Comparison of ENCODE assay signal across 8 cellular contexts in the genomic region with DNA sequence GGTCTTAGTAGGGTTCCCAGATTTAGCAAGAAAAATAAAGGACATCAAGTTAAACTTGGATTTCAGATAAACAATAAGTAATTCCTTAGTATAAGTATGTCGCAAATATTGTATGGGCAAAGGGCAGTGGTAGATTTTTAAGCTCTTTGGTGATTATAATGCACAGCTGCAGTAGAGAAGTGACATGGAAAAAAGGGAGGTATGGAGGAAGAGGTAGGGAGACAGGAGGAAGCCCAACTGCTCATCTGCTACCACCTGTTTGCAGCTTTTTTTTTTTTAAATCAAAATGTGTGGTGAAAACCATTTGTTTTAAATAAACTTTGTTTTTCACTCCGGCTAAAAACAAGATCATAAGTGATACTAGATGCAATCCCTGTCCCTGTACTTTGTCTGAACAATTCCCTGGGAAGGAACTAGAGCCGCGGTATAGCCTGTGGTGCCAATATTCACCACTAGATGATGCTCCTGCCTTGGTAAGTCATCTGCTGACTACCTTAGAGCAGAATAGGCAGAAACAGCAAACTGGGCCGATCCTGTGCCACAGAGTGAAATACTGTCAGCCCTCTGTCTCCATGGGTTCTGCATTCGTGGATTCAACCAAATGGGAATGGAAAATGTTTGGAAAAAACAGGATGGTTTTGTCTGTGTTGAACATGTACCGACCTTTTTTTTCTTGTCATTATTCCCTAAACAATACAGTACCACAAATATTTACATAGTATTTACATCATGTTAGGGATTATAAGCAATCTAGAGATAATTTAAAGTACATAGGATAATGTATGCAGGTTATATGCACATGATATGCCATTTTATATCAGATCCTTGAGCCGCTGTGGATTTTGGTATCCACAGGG.
DNase-seq lines count a peak whose midpoint lies in the region; ATAC-seq, FAIRE-seq and TF ChIP-seq lines count a peak whose summit lies in the region.

No MANE protein-coding gene starts in this region.

- FAIRE-seq in keratinocyte (lab: Jason Lieb, UNC): peak; percentile 92

- BruUV-seq in mammary epithelial cell (replicated peaks; lab: Mats Ljungman, UMichigan): no TSS peak

- H4K20me1 ChIP-seq in mammary epithelial cell (ENCODE audit: insufficient read depth, low read length): no peaks in the 10 kb centered on the region
- H4K20me1 ChIP-seq in keratinocyte (ENCODE audit: control insufficient read depth, extremely low read depth, insufficient read depth, low read length): no peaks in the 10 kb centered on the region

- TF ChIP-seq CTCF in AG04449 (IDR thresholded peaks at IDR 0.05; ENCODE audit: insufficient read depth, low read length, missing control alignments) (peak; percentile 86), VCaP (conservative IDR thresholded peaks at IDR 0.05) (peak; percentile 100), mammary epithelial cell (conservative IDR thresholded peaks at IDR 0.05 in 1 of 2, IDR thresholded peaks at IDR 0.05 in 1 of 2; ENCODE audit: extremely low read depth in 1 of 2, insufficient read depth in 1 of 2, low read depth in 1 of 2, low read length in 2 of 2) (peak; percentile 99 to 100), keratinocyte (optimal IDR thresholded peaks at IDR 0.05 in 1 of 3, IDR thresholded peaks at IDR 0.05 in 1 of 3, conservative IDR thresholded peaks at IDR 0.05 in 1 of 3; ENCODE audit: extremely low read depth in 1 of 3, insufficient read depth in 2 of 3, low read length in 3 of 3) (peak; percentile 98 to 99 (median 99))

- H3K79me2 ChIP-seq in mammary epithelial cell (ENCODE audit: insufficient read depth, low read length): no peaks in the 10 kb centered on the region
- H3K79me2 ChIP-seq in keratinocyte (ENCODE audit: control insufficient read depth, insufficient read depth, low read length): no peaks in the 10 kb centered on the region

- H3K36me3 ChIP-seq in mammary epithelial cell (ENCODE audit: insufficient read depth, low read length) (no peaks in the 10 kb centered on the region), keratinocyte (ENCODE audit: control insufficient read depth in 2 of 2, extremely low read depth in 1 of 2, insufficient read depth in 2 of 2, low read length in 2 of 2) (no peaks in the 10 kb centered on the region)

- H3K9me3 ChIP-seq in mammary epithelial cell (replicated peaks; ENCODE audit: insufficient read depth, low read length) (no peaks in the 10 kb centered on the region), keratinocyte (ENCODE audit: control insufficient read depth, low read depth, low read length) (no peaks in the 10 kb centered on the region)

- intact Hi-C loops in mammary epithelial cell (cut with micrococcal nuclease): loop anchor here (1.0 to 10.0 kb wide), 6 partner anchors 34 to 637 kb away; partner anchors contain the start of genes ART4 and RERG

- H3K27ac ChIP-seq in VCaP (no peak overlapping the region), mammary epithelial cell (ENCODE audit: insufficient read depth, low read depth, low read length) (no peak overlapping the region), keratinocyte (ENCODE audit: control insufficient read depth, insufficient read depth, low read length) (no peak overlapping the region)

- no peaks in the 10 kb centered on the region for H3K4me1 ChIP-seq in mammary epithelial cell (ENCODE audit: insufficient read depth, low read length)
- H3K4me1 ChIP-seq in keratinocyte (ENCODE audit: control insufficient read depth, extremely low read depth, insufficient read depth, low read length): no peaks in the 10 kb centered on the region

- H3K27me3 ChIP-seq in mammary epithelial cell (ENCODE audit: insufficient read depth, low read length) (no peaks in the 10 kb centered on the region), keratinocyte (ENCODE audit: control insufficient read depth, extremely low read depth, insufficient read depth, low read length) (no peaks in the 10 kb centered on the region)

- H3K4me2 ChIP-seq in mammary epithelial cell (ENCODE audit: insufficient read depth, low read depth, low read length) (no peak overlapping the region), keratinocyte (ENCODE audit: control insufficient read depth, extremely low read depth, insufficient read depth, low read depth, low read length) (no peak overlapping the region)

- in situ Hi-C loops in mammary epithelial cell (cut with MboI; ENCODE audit: low sequenced_read_pairs in 2 of 2): loop anchor here in 1 of 2 donors (5.0 kb wide), 1 partner anchor 87 kb away; no protein-coding TSS in a partner anchor

- H3K9me1 ChIP-seq in keratinocyte (ENCODE audit: control insufficient read depth, extremely low read depth, insufficient read depth, low read length): no peaks in the 10 kb centered on the region

- H3K9ac ChIP-seq in mammary epithelial cell (ENCODE audit: insufficient read depth, low read length) (no peak overlapping the region), keratinocyte (ENCODE audit: control insufficient read depth, extremely low read depth, insufficient read depth, low read length) (no peak overlapping the region)

- dilution Hi-C loops in mammary epithelial cell (cut with HindIII; ENCODE audit: low sequenced_read_pairs): no loop called here
- dilution Hi-C loops in keratinocyte (cut with MboI; ENCODE audit: extremely low pct_ligation_motif_present, low sequenced_read_pairs): no loop called here

- DNase-seq in AG04449 (ENCODE audit: low read depth, low spot score) (no peak), NCI-H2171 (lab: John Stamatoyannopoulos, UW) (peak; percentile 22), mammary epithelial cell (peak; percentile 56), keratinocyte (ENCODE audit: low read depth, low spot score) (peak; percentile 32)
- peak; percentile 53 for DNase-seq in stimulated activated CD4-positive, alpha-beta T cell treated with anti-CD3 and anti-CD28 coated beads, Interleukin-1b, Interleukin-23, amount 100 ng/mL, for 48 hours

- CTCF ChIA-PET in AG04449 (lab: Yijun Ruan, JAX): interaction anchor here (0.6 to 5.1 kb wide), 13 partner anchors 9 to 893 kb away, joined by 3 to 21 read pairs (median 4); no protein-coding TSS in a partner anchor
- CTCF ChIA-PET in mammary epithelial cell (lab: Charles Lee; ENCODE audit: low non-redundant PET): no interaction called here

- H3K4me3 ChIP-seq in AG04449 (ENCODE audit: low read depth, low read length) (no peak overlapping the region), mammary epithelial cell (replicated peaks in 1 of 3; ENCODE audit: insufficient read depth in 1 of 3, low read depth in 2 of 3, low read length in 3 of 3) (no peak overlapping the region), keratinocyte (ENCODE audit: control insufficient read depth in 2 of 3, extremely low read depth in 1 of 3, insufficient read depth in 2 of 3, low read depth in 1 of 3, low read length in 3 of 3) (no peak overlapping the region)

- no peak overlapping the region for H2AFZ ChIP-seq in mammary epithelial cell (ENCODE audit: low read depth, low read length)
- no peak overlapping the region for H2AFZ ChIP-seq in keratinocyte (ENCODE audit: control insufficient read depth, low read length)

- POLR2A ChIA-PET in AG04449 (lab: Yijun Ruan, JAX): no interaction called here

- peak; percentile 100 for ATAC-seq in GM18867 (IDR thresholded peaks at IDR 0.05; ENCODE audit: unreplicated experiment)
- ATAC-seq in HG03066 (IDR thresholded peaks at IDR 0.05; ENCODE audit: low read depth, unreplicated experiment): peak; percentile 96

- WGBS in mammary epithelial cell (ENCODE audit: low coverage, missing lambda C conversion rate): 31% methylated on average over 8 of the region's 8 CpGs
